ENCODE assay signal across 8 cellular contexts in genomic region chr19:52690395-52691214, GRCh38. TPM values are rescaled to one million over a fixed set of nuclear protein-coding genes. Genes with fewer than 3 reads are reported as not detected.
DNase-seq lines count a peak whose midpoint lies in the region; ATAC-seq and TF ChIP-seq lines count a peak whose summit lies in the region.

No MANE protein-coding gene starts in this region.

- POLR2A ChIA-PET in HEK293T (lab: Yijun Ruan, JAX) = no interaction called here

- H3K4me1 ChIP-seq in heart right ventricle = peaks cover 3 to 23% (median 17%) of the 10 kb centered on the region in 9 donors
- peaks cover 0 to 29% (median 8%) of the 10 kb centered on the region in 4 donors for H3K4me1 ChIP-seq in transverse colon

- H3K4me3 ChIP-seq in heart right ventricle = peak overlapping the region; percentile 58 to 84 (median 66)
- peak overlapping the region; percentile 43 to 80 (median 67) for H3K4me3 ChIP-seq in transverse colon

- intact Hi-C loops in heart right ventricle (cut with DNase I) (loop anchor here in 4 of 10 donors (2.0 to 10.0 kb wide), 4 partner anchors 44 to 677 kb away; partner anchors contain the start of genes ZNF611 (in 2 of the 4), ZNF83 (in 2 of the 4) and ZNF525 (in 1 of the 4)), transverse colon (cut with DNase I; ENCODE audit: low total_unique reads) (no loop called here)

- no peak for TF ChIP-seq EP300 in transverse colon (IDR thresholded peaks at IDR 0.05; ENCODE audit: low read depth)

- CTCF ChIA-PET in HEK293T (lab: Yijun Ruan, JAX) = no interaction called here

- TF ChIP-seq CTCF in heart right ventricle (IDR thresholded peaks at IDR 0.05) (peak; percentile 16 to 65 (median 42)), transverse colon (IDR thresholded peaks at IDR 0.05) (peak in 4 of 5 experiments; percentile 25 to 48 (median 38))

- H3K27ac ChIP-seq in heart right ventricle (peak overlapping the region; percentile 79 to 96 (median 92)), transverse colon (peak overlapping the region; percentile 80 to 94 (median 89))

- DNase-seq in GDM1 (lab: John Stamatoyannopoulos, UW) (peak; percentile 83), HEK293T (ENCODE audit: extremely low spot score) (peak; percentile 65), NCI-H1092 treated with DMSO at 0.1 percent for 48 hours (lab: John Stamatoyannopoulos, UW) (peak; percentile 74), T follicular helper cell (ENCODE audit: low read depth) (peak; percentile 86), amniotic epithelial cell (ENCODE audit: low read depth) (peak; percentile 87), heart right ventricle (peak; percentile 95 to 97), pons (ENCODE audit: low spot score) (peak; percentile 90), transverse colon (peak; percentile 95)

- in situ Hi-C loops in transverse colon (cut with MboI; ENCODE audit: low pct_ligation_motif_present in 1 of 4, low pct_unique_long_range_greater_than_20kb in 1 of 4, low sequenced_read_pairs in 3 of 4) = no loop called here

- H3K27me3 ChIP-seq in heart right ventricle (no peaks in the 10 kb centered on the region), transverse colon (no peaks in the 10 kb centered on the region)

- no peaks in the 10 kb centered on the region for H3K9me3 ChIP-seq in heart right ventricle
- no peaks in the 10 kb centered on the region for H3K9me3 ChIP-seq in transverse colon

- TF ChIP-seq POLR2A in transverse colon (IDR thresholded peaks at IDR 0.05) = peak; percentile 51

- H3K36me3 ChIP-seq in heart right ventricle (no peaks in the 10 kb centered on the region), transverse colon (no peaks in the 10 kb centered on the region)

- peak; percentile 99 to 100 (median 100) for ATAC-seq in heart right ventricle

- WGBS in heart right ventricle, 2 donors = 1 to 2% methylated on average over 45 of the region's 45 CpGs
- WGBS in transverse colon (ENCODE audit: low coverage in 1 of 2), 2 donors = 8 to 63% methylated on average over 2 to 45 of the region's 45 CpGs

TF ChIP-seq in HEK293T, 16 proteins besides CTCF, POLR2A, EP300 and RAD21:
- TF ChIP-seq ZNF384 (IDR thresholded peaks at IDR 0.05) = no peak
- peak; percentile 17; the same call in 1 of the 2 replicates for TF ChIP-seq L3MBTL2 (conservative IDR thresholded peaks at IDR 0.05)
- TF ChIP-seq HDGF (IDR thresholded peaks at IDR 0.05; ENCODE audit: borderline replicate concordance) = no peak
- TF ChIP-seq TARDBP (IDR thresholded peaks at IDR 0.05) = no peak

RNA-seq across cellular contexts. Expression of gene ZNF611, which starts 44.2 kb away (rescaled TPM):
- total RNA-seq in heart right ventricle = 1 to 10 TPM; 7.0 to 9.8 (median 7.7) TPM
- polyA plus RNA-seq in heart right ventricle = 1 to 10 TPM; 2.3 to 5.8 TPM
- total RNA-seq in transverse colon = 10 to 100 TPM in 3 of 4 donors, 1 to 10 TPM in 1; 8.2 to 45.0 (median 15.0) TPM

RNA-seq across cellular contexts. Expression of gene ZNF83, which starts 52.5 kb away (rescaled TPM):
- total RNA-seq in heart right ventricle (10 to 100 TPM; 10.3 to 21.4 (median 16.7) TPM), transverse colon (10 to 100 TPM; 13.3 to 55.6 (median 26.7) TPM)
- 10 to 100 TPM; 10.7 to 89.3 TPM for polyA plus RNA-seq in heart right ventricle

Comparison
In these comparisons a context has a peak if more than half of its experiments do, and no peak if none do; other contexts are left out.
1. Peak in every context shown above with its lines: DNase-seq, ATAC-seq, H3K4me3 ChIP-seq and H3K27ac ChIP-seq.